Comparison of ENCODE assay signal across 20 cellular contexts in the genomic region with DNA sequence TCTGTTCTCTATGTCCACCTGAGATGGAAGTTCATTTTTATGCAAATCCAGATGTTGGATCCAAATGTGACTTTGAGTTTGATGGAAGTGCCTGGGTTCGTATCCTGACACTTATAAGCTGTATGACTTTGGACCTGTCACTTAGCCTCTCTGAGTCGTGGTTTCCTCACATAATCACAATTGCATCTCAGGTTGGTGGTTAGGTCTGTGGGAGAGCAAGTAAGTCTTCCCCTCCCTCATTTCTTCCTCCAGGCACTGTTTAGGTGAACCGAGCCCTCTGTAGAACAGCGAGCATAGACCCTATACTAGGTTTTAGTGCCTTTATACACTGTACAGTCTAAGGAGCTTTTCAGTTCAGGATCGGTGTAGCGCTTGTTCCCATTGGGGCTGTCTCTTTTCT. TPM values are rescaled to one million over a fixed set of nuclear protein-coding genes. Genes with fewer than 3 reads are reported as not detected.
DNase-seq lines count a peak whose midpoint lies in the region; ATAC-seq and TF ChIP-seq lines count a peak whose summit lies in the region.
"Had no signal": no experiment of that assay in that cellular context is flagged by ENCODE, and none has a peak within 500 bp of the region (broad histone marks: within the 10 kb centered on the region; RNA-seq: fewer than 3 reads in every experiment).

No MANE protein-coding gene starts in this region.

- peaks cover 72% of the 10 kb centered on the region for H3K27me3 Mint-ChIP-seq in activated CD8-positive, alpha-beta T cell treated with anti-CD3 and anti-CD28 coated beads, Interleukin-2, amount 10 ng/mL, durations not matched to agents 7 days and 5 days (ENCODE audit: low read depth)
- peaks cover 54% of the 10 kb centered on the region for H3K27me3 Mint-ChIP-seq in activated CD8-positive, alpha-beta T cell treated with anti-CD3 and anti-CD28 coated beads for 36 hours
- peaks cover 20% of the 10 kb centered on the region for H3K27me3 Mint-ChIP-seq in CD8-positive, alpha-beta T cell (ENCODE audit: low read depth)
- H3K27me3 Mint-ChIP-seq in T-helper 17 cell: peaks cover 49% of the 10 kb centered on the region
- H3K27me3 Mint-ChIP-seq in naive thymus-derived CD4-positive, alpha-beta T cell: peaks cover 0 to 64% (median 10%) of the 10 kb centered on the region in 5 donors

- H3K27me3 ChIP-seq in CD8-positive, alpha-beta T cell (ENCODE audit: insufficient read depth, low read length): no peaks in the 10 kb centered on the region
- H3K27me3 ChIP-seq in naive thymus-derived CD4-positive, alpha-beta T cell (ENCODE audit: control insufficient read depth in 2 of 2, insufficient read depth in 2 of 2, low read length in 2 of 2): no peaks in the 10 kb centered on the region

- H3K4me1 ChIP-seq in CD8-positive, alpha-beta T cell (ENCODE audit: insufficient read depth, low read length): peaks cover 31% of the 10 kb centered on the region
- H3K4me1 ChIP-seq in naive thymus-derived CD4-positive, alpha-beta T cell (ENCODE audit: control insufficient read depth in 2 of 2, insufficient read depth in 2 of 2, low read length in 2 of 2): peaks cover 20 to 39% of the 10 kb centered on the region in 2 donors

- DNase-seq in activated CD8-positive, alpha-beta T cell treated with anti-CD3 and anti-CD28 coated beads, Interleukin-2, amount 10 ng/mL, durations not matched to agents 7 days and 5 days: no peak
- no peak for DNase-seq in activated CD8-positive, alpha-beta T cell treated with anti-CD3 and anti-CD28 coated beads for 36 hours
- no peak for DNase-seq in CD8-positive, alpha-beta T cell
- DNase-seq in T-helper 17 cell: no peak
- no peak for DNase-seq in naive thymus-derived CD4-positive, alpha-beta T cell
- no peak for DNase-seq in NCI-H1694 (lab: John Stamatoyannopoulos, UW)
- DNase-seq in activated CD4-positive, CD25-positive, alpha-beta regulatory T cell treated with anti-CD3 and anti-CD28 coated beads, Interleukin-2, amount 50 U/mL, for 72 hours: no peak
- DNase-seq: activated naive CD4-positive, alpha-beta T cell treated with anti-CD3 and anti-CD28 coated beads, Interleukin-2, amount 50 U/mL, for 16 hours; DMS 273 treated with DMSO at 0.1 percent for 48 hours; effector CD8-positive, alpha-beta T cell; GDM1; H7; islet precursor cell; NCI-H1694 treated with DMSO at 0.1 percent for 48 hours; NCI-H2227 treated with DMSO at 0.1 percent for 48 hours; NCI-H774 had no signal

- H3K27ac Mint-ChIP-seq in activated CD8-positive, alpha-beta T cell treated with anti-CD3 and anti-CD28 coated beads, Interleukin-2, amount 10 ng/mL, durations not matched to agents 7 days and 5 days: no peak overlapping the region
- H3K27ac Mint-ChIP-seq in activated CD8-positive, alpha-beta T cell treated with anti-CD3 and anti-CD28 coated beads for 36 hours: no peak overlapping the region
- H3K27ac Mint-ChIP-seq in CD8-positive, alpha-beta T cell: no peak overlapping the region
- peak overlapping the region; percentile 34 for H3K27ac Mint-ChIP-seq in T-helper 17 cell
- H3K27ac Mint-ChIP-seq in naive thymus-derived CD4-positive, alpha-beta T cell: peak overlapping the region in 5 of 9 donors; percentile 27 to 77 (median 71)

- H3K9me3 Mint-ChIP-seq in activated CD8-positive, alpha-beta T cell treated with anti-CD3 and anti-CD28 coated beads, Interleukin-2, amount 10 ng/mL, durations not matched to agents 7 days and 5 days (ENCODE audit: insufficient read depth): no peaks in the 10 kb centered on the region
- no peaks in the 10 kb centered on the region for H3K9me3 Mint-ChIP-seq in activated CD8-positive, alpha-beta T cell treated with anti-CD3 and anti-CD28 coated beads for 36 hours
- H3K9me3 Mint-ChIP-seq in CD8-positive, alpha-beta T cell: no peaks in the 10 kb centered on the region
- no peaks in the 10 kb centered on the region for H3K9me3 Mint-ChIP-seq in naive thymus-derived CD4-positive, alpha-beta T cell

- no peaks in the 10 kb centered on the region for H3K9me3 ChIP-seq in CD8-positive, alpha-beta T cell (ENCODE audit: low read length)
- no peaks in the 10 kb centered on the region for H3K9me3 ChIP-seq in T-helper 17 cell (ENCODE audit: control insufficient read depth, low read length, poor library complexity, severe bottlenecking)
- H3K9me3 ChIP-seq in naive thymus-derived CD4-positive, alpha-beta T cell (ENCODE audit: control insufficient read depth in 2 of 3, low read length in 3 of 3): no peaks in the 10 kb centered on the region
- H3K9me3 ChIP-seq: mucosa of descending colon had no signal

- H3K36me3 ChIP-seq in CD8-positive, alpha-beta T cell (ENCODE audit: insufficient read depth, low read length): no peaks in the 10 kb centered on the region
- H3K36me3 ChIP-seq in naive thymus-derived CD4-positive, alpha-beta T cell (ENCODE audit: control insufficient read depth in 2 of 3, insufficient read depth in 3 of 3, low read length in 3 of 3): no peaks in the 10 kb centered on the region

- CTCF ChIA-PET in activated CD8-positive, alpha-beta T cell treated with anti-CD3 and anti-CD28 coated beads, Interleukin-2, amount 10 ng/mL, durations not matched to agents 7 days and 5 days (lab: Charles Lee): interaction anchor here (1.0 to 2.0 kb wide), 4 partner anchors 16 to 176 kb away, joined by 3 to 8 read pairs (median 4); no protein-coding TSS in a partner anchor
- CTCF ChIA-PET in activated CD8-positive, alpha-beta T cell treated with anti-CD3 and anti-CD28 coated beads for 36 hours (lab: Charles Lee): interaction anchor here (1.0 to 1.7 kb wide), 4 partner anchors 15 to 176 kb away, joined by 3 to 6 read pairs (median 3); no protein-coding TSS in a partner anchor
- CTCF ChIA-PET in CD8-positive, alpha-beta T cell (lab: Charles Lee): interaction anchor here (1.1 to 1.5 kb wide), 4 partner anchors 16 to 153 kb away, joined by 3 to 6 read pairs (median 3); no protein-coding TSS in a partner anchor
- CTCF ChIA-PET in naive thymus-derived CD4-positive, alpha-beta T cell (lab: Charles Lee): interaction anchor here (0.7 to 1.7 kb wide), 6 partner anchors 16 to 133 kb away, joined by 3 to 6 read pairs (median 4); no protein-coding TSS in a partner anchor

- H3K4me3 Mint-ChIP-seq in activated CD8-positive, alpha-beta T cell treated with anti-CD3 and anti-CD28 coated beads, Interleukin-2, amount 10 ng/mL, durations not matched to agents 7 days and 5 days: no peak overlapping the region
- no peak overlapping the region for H3K4me3 Mint-ChIP-seq in activated CD8-positive, alpha-beta T cell treated with anti-CD3 and anti-CD28 coated beads for 36 hours
- peak overlapping the region; percentile 44 for H3K4me3 Mint-ChIP-seq in CD8-positive, alpha-beta T cell
- H3K4me3 Mint-ChIP-seq in T-helper 17 cell: no peak overlapping the region
- peak overlapping the region in 9 of 10 donors; percentile 35 to 82 (median 73) for H3K4me3 Mint-ChIP-seq in naive thymus-derived CD4-positive, alpha-beta T cell

- peak; percentile 23 for ATAC-seq in activated CD8-positive, alpha-beta T cell treated with anti-CD3 and anti-CD28 coated beads, Interleukin-2, amount 10 ng/mL, durations not matched to agents 7 days and 5 days
- ATAC-seq in activated CD8-positive, alpha-beta T cell treated with anti-CD3 and anti-CD28 coated beads for 36 hours: no peak
- ATAC-seq in CD8-positive, alpha-beta T cell: no peak
- ATAC-seq in T-helper 17 cell (no peak), HG02973 (IDR thresholded peaks at IDR 0.05; ENCODE audit: unreplicated experiment) (no peak)
- no peak for ATAC-seq in naive thymus-derived CD4-positive, alpha-beta T cell
- ATAC-seq: esophagus mucosa had no signal

- peaks cover 41% of the 10 kb centered on the region for H3K4me1 Mint-ChIP-seq in activated CD8-positive, alpha-beta T cell treated with anti-CD3 and anti-CD28 coated beads, Interleukin-2, amount 10 ng/mL, durations not matched to agents 7 days and 5 days (ENCODE audit: low read depth)
- peaks cover 47% of the 10 kb centered on the region for H3K4me1 Mint-ChIP-seq in activated CD8-positive, alpha-beta T cell treated with anti-CD3 and anti-CD28 coated beads for 36 hours (ENCODE audit: low read depth)
- peaks cover 47% of the 10 kb centered on the region for H3K4me1 Mint-ChIP-seq in CD8-positive, alpha-beta T cell (ENCODE audit: low read depth)
- H3K4me1 Mint-ChIP-seq in T-helper 17 cell: peaks cover 45% of the 10 kb centered on the region
- peaks cover 35 to 80% (median 66%) of the 10 kb centered on the region in 7 donors for H3K4me1 Mint-ChIP-seq in naive thymus-derived CD4-positive, alpha-beta T cell

- no peak overlapping the region for H3K27ac ChIP-seq in CD8-positive, alpha-beta T cell (ENCODE audit: low read depth, low read length)
- H3K27ac ChIP-seq in naive thymus-derived CD4-positive, alpha-beta T cell (ENCODE audit: low read depth, low read length): no peak overlapping the region
- H3K27ac ChIP-seq: C4-2B had no signal

- H3K4me3 ChIP-seq in CD8-positive, alpha-beta T cell (ENCODE audit: low read depth, low read length): no peak overlapping the region
- H3K4me3 ChIP-seq in naive thymus-derived CD4-positive, alpha-beta T cell (ENCODE audit: low read length): no peak overlapping the region
- H3K4me3 ChIP-seq: mucosa of descending colon had no signal

- intact Hi-C loops in activated CD8-positive, alpha-beta T cell treated with anti-CD3 and anti-CD28 coated beads for 36 hours (cut with micrococcal nuclease): no loop called here
- intact Hi-C loops in CD8-positive, alpha-beta T cell (cut with DNase I, micrococcal nuclease): loop anchor here in 1 of 2 experiments (5.0 kb wide), 1 partner anchor 41 kb away; no protein-coding TSS in a partner anchor
- intact Hi-C loops in naive thymus-derived CD4-positive, alpha-beta T cell (cut with micrococcal nuclease): loop anchor here (2.0 to 10.0 kb wide), 3 partner anchors 93 to 471 kb away; a partner anchor contains a TSS

- no peaks in the 10 kb centered on the region for H3K36me3 Mint-ChIP-seq in activated CD8-positive, alpha-beta T cell treated with anti-CD3 and anti-CD28 coated beads, Interleukin-2, amount 10 ng/mL, durations not matched to agents 7 days and 5 days (ENCODE audit: low read depth)
- no peaks in the 10 kb centered on the region for H3K36me3 Mint-ChIP-seq in activated CD8-positive, alpha-beta T cell treated with anti-CD3 and anti-CD28 coated beads for 36 hours (ENCODE audit: low read depth)
- H3K36me3 Mint-ChIP-seq in CD8-positive, alpha-beta T cell: no peaks in the 10 kb centered on the region
- peaks cover 8% of the 10 kb centered on the region for H3K36me3 Mint-ChIP-seq in T-helper 17 cell (ENCODE audit: low read depth)
- peaks cover 0 to 2% (median 0%) of the 10 kb centered on the region in 5 donors for H3K36me3 Mint-ChIP-seq in naive thymus-derived CD4-positive, alpha-beta T cell

- no peak for TF ChIP-seq CTCF in activated CD8-positive, alpha-beta T cell treated with anti-CD3 and anti-CD28 coated beads for 36 hours (IDR thresholded peaks at IDR 0.05)
- no peak for TF ChIP-seq CTCF in CD8-positive, alpha-beta T cell (IDR thresholded peaks at IDR 0.05)

- POLR2A ChIA-PET in activated CD8-positive, alpha-beta T cell treated with anti-CD3 and anti-CD28 coated beads, Interleukin-2, amount 10 ng/mL, durations not matched to agents 7 days and 5 days (lab: Charles Lee): no interaction called here
- POLR2A ChIA-PET in activated CD8-positive, alpha-beta T cell treated with anti-CD3 and anti-CD28 coated beads for 36 hours (lab: Charles Lee): interaction anchor here (1.2 to 1.3 kb wide), 2 partner anchors 12 to 175 kb away, joined by 3 to 5 read pairs; no protein-coding TSS in a partner anchor
- POLR2A ChIA-PET in CD8-positive, alpha-beta T cell (lab: Charles Lee): interaction anchor here (0.9 kb wide), 1 partner anchor 16 kb away, joined by 5 read pairs; no protein-coding TSS in a partner anchor
- POLR2A ChIA-PET in naive thymus-derived CD4-positive, alpha-beta T cell (lab: Charles Lee): interaction anchor here (0.8 to 2.0 kb wide), 4 partner anchors 10 to 1411 kb away, joined by 3 to 9 read pairs (median 4); no protein-coding TSS in a partner anchor

RNA-seq across cellular contexts. Expression of a gene that starts 11.6 kb away (rescaled TPM):
- total RNA-seq in activated CD8-positive, alpha-beta T cell treated with anti-CD3 and anti-CD28 coated beads, Interleukin-2, amount 10 ng/mL, durations not matched to agents 7 days and 5 days: under 1 TPM; 0.31 to 0.61 TPM
- 1 to 10 TPM; 1.5 to 1.7 TPM for total RNA-seq in activated CD8-positive, alpha-beta T cell treated with anti-CD3 and anti-CD28 coated beads for 36 hours
- total RNA-seq in CD8-positive, alpha-beta T cell: 1 to 10 TPM; 1.7 to 1.8 TPM
- total RNA-seq in T-helper 17 cell: 1 to 10 TPM; 1.7 to 2.2 TPM
- 1 to 10 TPM in 2 of 5 experiments, under 1 TPM in 3; 0.22 to 7.1 (median 0.96) TPM for total RNA-seq in naive thymus-derived CD4-positive, alpha-beta T cell
- polyA plus RNA-seq in naive thymus-derived CD4-positive, alpha-beta T cell: 1 to 10 TPM; 1.6 to 4.0 TPM

Comparison
In these comparisons a context has a peak if more than half of its experiments do, and no peak if none do; other contexts are left out.
1. H3K27ac Mint-ChIP-seq: peak in T-helper 17 cell (single experiment) and naive thymus-derived CD4-positive, alpha-beta T cell (5 of 9); none in activated CD8-positive, alpha-beta T cell treated with anti-CD3 and anti-CD28 coated beads, Interleukin-2, amount 10 ng/mL, durations not matched to agents 7 days and 5 days (single experiment), activated CD8-positive, alpha-beta T cell treated with anti-CD3 and anti-CD28 coated beads for 36 hours (single experiment) and CD8-positive, alpha-beta T cell (single experiment).
2. H3K4me3 Mint-ChIP-seq: peak in CD8-positive, alpha-beta T cell (single experiment) and naive thymus-derived CD4-positive, alpha-beta T cell (9 of 10); none in activated CD8-positive, alpha-beta T cell treated with anti-CD3 and anti-CD28 coated beads, Interleukin-2, amount 10 ng/mL, durations not matched to agents 7 days and 5 days (single experiment), activated CD8-positive, alpha-beta T cell treated with anti-CD3 and anti-CD28 coated beads for 36 hours (single experiment) and T-helper 17 cell (single experiment).